Comparison of ENCODE assay signal across 1 cellular context in the genomic region with DNA sequence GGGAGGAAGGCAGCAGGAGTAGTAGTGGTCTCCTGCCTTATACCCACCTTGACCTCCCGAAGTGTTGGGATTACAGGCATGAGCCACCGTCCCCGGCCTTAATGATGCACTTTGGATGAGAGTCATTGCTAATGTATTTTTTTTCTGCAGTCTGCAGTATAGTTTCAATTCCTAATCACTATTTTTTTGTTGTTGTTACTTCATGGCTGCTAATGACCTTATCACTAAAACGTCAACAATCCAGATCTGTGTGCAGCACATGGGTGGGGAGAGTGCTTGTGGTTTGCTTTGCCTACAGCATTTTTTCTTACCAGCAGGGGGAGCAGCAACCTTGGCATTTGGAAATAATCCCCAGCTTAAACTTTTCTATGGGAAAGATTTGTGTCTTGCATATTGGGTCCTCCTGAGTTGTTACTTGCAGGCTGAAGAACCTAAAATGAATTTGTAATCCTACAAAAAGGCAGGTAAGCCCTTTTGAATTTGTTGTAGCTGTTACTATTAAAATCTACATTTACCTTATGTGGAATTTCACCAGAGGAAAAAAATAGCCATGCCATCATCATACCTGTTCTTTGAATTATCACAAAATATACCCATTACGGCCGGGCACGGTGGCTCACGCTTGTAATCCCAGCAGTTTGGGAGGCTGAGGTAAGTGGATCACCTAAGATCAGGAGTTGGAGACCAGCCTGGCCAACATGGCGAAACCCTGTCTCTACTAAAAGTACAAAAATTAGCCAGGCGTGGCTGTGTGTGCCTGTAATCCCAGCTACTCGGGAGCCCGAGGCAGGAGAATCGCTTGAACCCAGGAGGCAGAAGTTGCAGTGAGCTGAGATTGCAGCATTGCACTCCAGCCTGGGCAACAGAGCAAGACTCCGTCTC.
A peak's percentile ranks its signal among the peaks of the same experiment; 100 is the strongest.
TF ChIP-seq lines count a peak whose summit lies in the region.

No MANE protein-coding gene starts in this region.

TF ChIP-seq in GM12878, 131 proteins besides CTCF, POLR2A, EP300 and RAD21 (continues in another document):
- TF ChIP-seq, protein P1, sequence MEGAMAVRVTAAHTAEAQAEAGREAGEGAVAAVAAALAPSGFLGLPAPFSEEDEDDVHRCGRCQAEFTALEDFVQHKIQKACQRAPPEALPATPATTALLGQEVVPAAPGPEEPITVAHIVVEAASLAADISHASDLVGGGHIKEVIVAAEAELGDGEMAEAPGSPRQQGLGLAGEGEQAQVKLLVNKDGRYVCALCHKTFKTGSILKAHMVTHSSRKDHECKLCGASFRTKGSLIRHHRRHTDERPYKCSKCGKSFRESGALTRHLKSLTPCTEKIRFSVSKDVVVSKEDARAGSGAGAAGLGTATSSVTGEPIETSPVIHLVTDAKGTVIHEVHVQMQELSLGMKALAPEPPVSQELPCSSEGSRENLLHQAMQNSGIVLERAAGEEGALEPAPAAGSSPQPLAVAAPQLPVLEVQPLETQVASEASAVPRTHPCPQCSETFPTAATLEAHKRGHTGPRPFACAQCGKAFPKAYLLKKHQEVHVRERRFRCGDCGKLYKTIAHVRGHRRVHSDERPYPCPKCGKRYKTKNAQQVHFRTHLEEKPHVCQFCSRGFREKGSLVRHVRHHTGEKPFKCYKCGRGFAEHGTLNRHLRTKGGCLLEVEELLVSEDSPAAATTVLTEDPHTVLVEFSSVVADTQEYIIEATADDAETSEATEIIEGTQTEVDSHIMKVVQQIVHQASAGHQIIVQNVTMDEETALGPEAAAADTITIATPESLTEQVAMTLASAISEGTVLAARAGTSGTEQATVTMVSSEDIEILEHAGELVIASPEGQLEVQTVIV (IDR thresholded peaks at IDR 0.05; ENCODE audit: borderline replicate concordance, partially characterized antibody), result no peak
- TF ChIP-seq CREB1 (IDR thresholded peaks at IDR 0.05; ENCODE audit: low read depth), result no peak
- peak in 1 of 2 experiments; percentile 17; a peak in 1 of 4 replicates for TF ChIP-seq BHLHE40 (IDR thresholded peaks at IDR 0.05; ENCODE audit: borderline replicate concordance in 1 of 2, low read depth in 2 of 2, low read length in 1 of 2)
- 0 out of 2 replicates have a peak, but pooled peaks have one; percentile 49 for TF ChIP-seq TARDBP (IDR thresholded peaks at IDR 0.05; ENCODE audit: borderline replicate concordance)
- no peak for TF ChIP-seq MYB (IDR thresholded peaks at IDR 0.05; ENCODE audit: borderline replicate concordance, low read depth, low read length)
- TF ChIP-seq YY1 (IDR thresholded peaks at IDR 0.05; ENCODE audit: low read depth, low read length), result peak; percentile 55; the same call in 1 of the 2 replicates
- no peak for TF ChIP-seq RB1 (IDR thresholded peaks at IDR 0.05; ENCODE audit: borderline replicate concordance)
- no peak for TF ChIP-seq BMI1 (IDR thresholded peaks at IDR 0.05; ENCODE audit: borderline replicate concordance)
- TF ChIP-seq NBN (IDR thresholded peaks at IDR 0.05), result 0 out of 2 replicates have a peak, but pooled peaks have one; percentile 28
- peak; percentile 67; the same call in 2 of the 3 replicates for TF ChIP-seq POU2F2 (IDR thresholded peaks at IDR 0.05; ENCODE audit: borderline replicate concordance, low read depth, low read length)
- TF ChIP-seq ZNF24 (IDR thresholded peaks at IDR 0.05), result no peak
- no peak for TF ChIP-seq STAT3 (IDR thresholded peaks at IDR 0.05; ENCODE audit: low read depth, low read length)
- TF ChIP-seq IKZF2 (IDR thresholded peaks at IDR 0.05), result peak; percentile 37 to 50; a peak in 2 of 4 replicates
- TF ChIP-seq RFX5 (IDR thresholded peaks at IDR 0.05; ENCODE audit: low read depth, low read length), result no peak
- TF ChIP-seq SIN3A (IDR thresholded peaks at IDR 0.05; ENCODE audit: low read depth, low read length), result no peak
- TF ChIP-seq TBL1XR1 (IDR thresholded peaks at IDR 0.05; ENCODE audit: low read depth, low read length), result no peak
- TF ChIP-seq HDAC2 (IDR thresholded peaks at IDR 0.05), result no peak
- no peak for TF ChIP-seq GATAD2B (conservative IDR thresholded peaks at IDR 0.05; ENCODE audit: low read depth)
- peak; percentile 94 for TF ChIP-seq SMC3 (IDR thresholded peaks at IDR 0.05; ENCODE audit: borderline replicate concordance, low read length)
- peak; percentile 86 for TF ChIP-seq CBFB (IDR thresholded peaks at IDR 0.05; ENCODE audit: low read depth)
- no peak for TF ChIP-seq PAX8 (IDR thresholded peaks at IDR 0.05)
- TF ChIP-seq, protein P2, sequence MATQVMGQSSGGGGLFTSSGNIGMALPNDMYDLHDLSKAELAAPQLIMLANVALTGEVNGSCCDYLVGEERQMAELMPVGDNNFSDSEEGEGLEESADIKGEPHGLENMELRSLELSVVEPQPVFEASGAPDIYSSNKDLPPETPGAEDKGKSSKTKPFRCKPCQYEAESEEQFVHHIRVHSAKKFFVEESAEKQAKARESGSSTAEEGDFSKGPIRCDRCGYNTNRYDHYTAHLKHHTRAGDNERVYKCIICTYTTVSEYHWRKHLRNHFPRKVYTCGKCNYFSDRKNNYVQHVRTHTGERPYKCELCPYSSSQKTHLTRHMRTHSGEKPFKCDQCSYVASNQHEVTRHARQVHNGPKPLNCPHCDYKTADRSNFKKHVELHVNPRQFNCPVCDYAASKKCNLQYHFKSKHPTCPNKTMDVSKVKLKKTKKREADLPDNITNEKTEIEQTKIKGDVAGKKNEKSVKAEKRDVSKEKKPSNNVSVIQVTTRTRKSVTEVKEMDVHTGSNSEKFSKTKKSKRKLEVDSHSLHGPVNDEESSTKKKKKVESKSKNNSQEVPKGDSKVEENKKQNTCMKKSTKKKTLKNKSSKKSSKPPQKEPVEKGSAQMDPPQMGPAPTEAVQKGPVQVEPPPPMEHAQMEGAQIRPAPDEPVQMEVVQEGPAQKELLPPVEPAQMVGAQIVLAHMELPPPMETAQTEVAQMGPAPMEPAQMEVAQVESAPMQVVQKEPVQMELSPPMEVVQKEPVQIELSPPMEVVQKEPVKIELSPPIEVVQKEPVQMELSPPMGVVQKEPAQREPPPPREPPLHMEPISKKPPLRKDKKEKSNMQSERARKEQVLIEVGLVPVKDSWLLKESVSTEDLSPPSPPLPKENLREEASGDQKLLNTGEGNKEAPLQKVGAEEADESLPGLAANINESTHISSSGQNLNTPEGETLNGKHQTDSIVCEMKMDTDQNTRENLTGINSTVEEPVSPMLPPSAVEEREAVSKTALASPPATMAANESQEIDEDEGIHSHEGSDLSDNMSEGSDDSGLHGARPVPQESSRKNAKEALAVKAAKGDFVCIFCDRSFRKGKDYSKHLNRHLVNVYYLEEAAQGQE (IDR thresholded peaks at IDR 0.05; ENCODE audit: low read depth, low read length), result no peak
- TF ChIP-seq DPF2 (IDR thresholded peaks at IDR 0.05), result no peak
- TF ChIP-seq CBX5 (IDR thresholded peaks at IDR 0.05; ENCODE audit: low read depth), result no peak
- no peak for TF ChIP-seq POLR2AphosphoS2 (IDR thresholded peaks at IDR 0.05; ENCODE audit: low read depth, low read length)
- TF ChIP-seq RBBP5 (conservative IDR thresholded peaks at IDR 0.05), result no peak
- TF ChIP-seq, protein P3, sequence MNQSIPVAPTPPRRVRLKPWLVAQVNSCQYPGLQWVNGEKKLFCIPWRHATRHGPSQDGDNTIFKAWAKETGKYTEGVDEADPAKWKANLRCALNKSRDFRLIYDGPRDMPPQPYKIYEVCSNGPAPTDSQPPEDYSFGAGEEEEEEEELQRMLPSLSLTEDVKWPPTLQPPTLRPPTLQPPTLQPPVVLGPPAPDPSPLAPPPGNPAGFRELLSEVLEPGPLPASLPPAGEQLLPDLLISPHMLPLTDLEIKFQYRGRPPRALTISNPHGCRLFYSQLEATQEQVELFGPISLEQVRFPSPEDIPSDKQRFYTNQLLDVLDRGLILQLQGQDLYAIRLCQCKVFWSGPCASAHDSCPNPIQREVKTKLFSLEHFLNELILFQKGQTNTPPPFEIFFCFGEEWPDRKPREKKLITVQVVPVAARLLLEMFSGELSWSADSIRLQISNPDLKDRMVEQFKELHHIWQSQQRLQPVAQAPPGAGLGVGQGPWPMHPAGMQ (IDR thresholded peaks at IDR 0.05; ENCODE audit: borderline replicate concordance), result no peak
- TF ChIP-seq ZNF622 (IDR thresholded peaks at IDR 0.05), result no peak
- no peak for TF ChIP-seq KLF5 (IDR thresholded peaks at IDR 0.05; ENCODE audit: partially characterized antibody)
- TF ChIP-seq CREM (IDR thresholded peaks at IDR 0.05; ENCODE audit: low read depth), result peak; percentile 15; the same call in 1 of the 2 replicates
- no peak for TF ChIP-seq RCOR1 (conservative IDR thresholded peaks at IDR 0.05; ENCODE audit: low read depth, low read length)
- TF ChIP-seq, protein P4, sequence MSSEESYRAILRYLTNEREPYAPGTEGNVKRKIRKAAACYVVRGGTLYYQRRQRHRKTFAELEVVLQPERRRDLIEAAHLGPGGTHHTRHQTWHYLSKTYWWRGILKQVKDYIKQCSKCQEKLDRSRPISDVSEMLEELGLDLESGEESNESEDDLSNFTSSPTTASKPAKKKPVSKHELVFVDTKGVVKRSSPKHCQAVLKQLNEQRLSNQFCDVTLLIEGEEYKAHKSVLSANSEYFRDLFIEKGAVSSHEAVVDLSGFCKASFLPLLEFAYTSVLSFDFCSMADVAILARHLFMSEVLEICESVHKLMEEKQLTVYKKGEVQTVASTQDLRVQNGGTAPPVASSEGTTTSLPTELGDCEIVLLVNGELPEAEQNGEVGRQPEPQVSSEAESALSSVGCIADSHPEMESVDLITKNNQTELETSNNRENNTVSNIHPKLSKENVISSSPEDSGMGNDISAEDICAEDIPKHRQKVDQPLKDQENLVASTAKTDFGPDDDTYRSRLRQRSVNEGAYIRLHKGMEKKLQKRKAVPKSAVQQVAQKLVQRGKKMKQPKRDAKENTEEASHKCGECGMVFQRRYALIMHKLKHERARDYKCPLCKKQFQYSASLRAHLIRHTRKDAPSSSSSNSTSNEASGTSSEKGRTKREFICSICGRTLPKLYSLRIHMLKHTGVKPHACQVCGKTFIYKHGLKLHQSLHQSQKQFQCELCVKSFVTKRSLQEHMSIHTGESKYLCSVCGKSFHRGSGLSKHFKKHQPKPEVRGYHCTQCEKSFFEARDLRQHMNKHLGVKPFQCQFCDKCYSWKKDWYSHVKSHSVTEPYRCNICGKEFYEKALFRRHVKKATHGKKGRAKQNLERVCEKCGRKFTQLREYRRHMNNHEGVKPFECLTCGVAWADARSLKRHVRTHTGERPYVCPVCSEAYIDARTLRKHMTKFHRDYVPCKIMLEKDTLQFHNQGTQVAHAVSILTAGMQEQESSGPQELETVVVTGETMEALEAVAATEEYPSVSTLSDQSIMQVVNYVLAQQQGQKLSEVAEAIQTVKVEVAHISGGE (CRISPR knock-in tag; IDR thresholded peaks at IDR 0.05), result no peak
- TF ChIP-seq, protein P5, sequence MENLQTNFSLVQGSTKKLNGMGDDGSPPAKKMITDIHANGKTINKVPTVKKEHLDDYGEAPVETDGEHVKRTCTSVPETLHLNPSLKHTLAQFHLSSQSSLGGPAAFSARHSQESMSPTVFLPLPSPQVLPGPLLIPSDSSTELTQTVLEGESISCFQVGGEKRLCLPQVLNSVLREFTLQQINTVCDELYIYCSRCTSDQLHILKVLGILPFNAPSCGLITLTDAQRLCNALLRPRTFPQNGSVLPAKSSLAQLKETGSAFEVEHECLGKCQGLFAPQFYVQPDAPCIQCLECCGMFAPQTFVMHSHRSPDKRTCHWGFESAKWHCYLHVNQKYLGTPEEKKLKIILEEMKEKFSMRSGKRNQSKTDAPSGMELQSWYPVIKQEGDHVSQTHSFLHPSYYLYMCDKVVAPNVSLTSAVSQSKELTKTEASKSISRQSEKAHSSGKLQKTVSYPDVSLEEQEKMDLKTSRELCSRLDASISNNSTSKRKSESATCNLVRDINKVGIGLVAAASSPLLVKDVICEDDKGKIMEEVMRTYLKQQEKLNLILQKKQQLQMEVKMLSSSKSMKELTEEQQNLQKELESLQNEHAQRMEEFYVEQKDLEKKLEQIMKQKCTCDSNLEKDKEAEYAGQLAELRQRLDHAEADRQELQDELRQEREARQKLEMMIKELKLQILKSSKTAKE (IDR thresholded peaks at IDR 0.05; ENCODE audit: low read depth, poor library complexity, severe bottlenecking), result no peak
- no peak for TF ChIP-seq MYC (IDR thresholded peaks at IDR 0.05; ENCODE audit: insufficient read depth, insufficient read length, insufficient replicate concordance, low read length, severe bottlenecking)
- TF ChIP-seq, protein P6, sequence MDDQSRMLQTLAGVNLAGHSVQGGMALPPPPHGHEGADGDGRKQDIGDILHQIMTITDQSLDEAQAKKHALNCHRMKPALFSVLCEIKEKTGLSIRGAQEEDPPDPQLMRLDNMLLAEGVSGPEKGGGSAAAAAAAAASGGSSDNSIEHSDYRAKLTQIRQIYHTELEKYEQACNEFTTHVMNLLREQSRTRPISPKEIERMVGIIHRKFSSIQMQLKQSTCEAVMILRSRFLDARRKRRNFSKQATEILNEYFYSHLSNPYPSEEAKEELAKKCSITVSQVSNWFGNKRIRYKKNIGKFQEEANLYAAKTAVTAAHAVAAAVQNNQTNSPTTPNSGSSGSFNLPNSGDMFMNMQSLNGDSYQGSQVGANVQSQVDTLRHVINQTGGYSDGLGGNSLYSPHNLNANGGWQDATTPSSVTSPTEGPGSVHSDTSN (IDR thresholded peaks at IDR 0.05; ENCODE audit: insufficient replicate concordance, low read depth, low read length), result no peak
- TF ChIP-seq BCL11A (IDR thresholded peaks at IDR 0.05; ENCODE audit: low read depth, low read length), result no peak
- TF ChIP-seq, protein P7, sequence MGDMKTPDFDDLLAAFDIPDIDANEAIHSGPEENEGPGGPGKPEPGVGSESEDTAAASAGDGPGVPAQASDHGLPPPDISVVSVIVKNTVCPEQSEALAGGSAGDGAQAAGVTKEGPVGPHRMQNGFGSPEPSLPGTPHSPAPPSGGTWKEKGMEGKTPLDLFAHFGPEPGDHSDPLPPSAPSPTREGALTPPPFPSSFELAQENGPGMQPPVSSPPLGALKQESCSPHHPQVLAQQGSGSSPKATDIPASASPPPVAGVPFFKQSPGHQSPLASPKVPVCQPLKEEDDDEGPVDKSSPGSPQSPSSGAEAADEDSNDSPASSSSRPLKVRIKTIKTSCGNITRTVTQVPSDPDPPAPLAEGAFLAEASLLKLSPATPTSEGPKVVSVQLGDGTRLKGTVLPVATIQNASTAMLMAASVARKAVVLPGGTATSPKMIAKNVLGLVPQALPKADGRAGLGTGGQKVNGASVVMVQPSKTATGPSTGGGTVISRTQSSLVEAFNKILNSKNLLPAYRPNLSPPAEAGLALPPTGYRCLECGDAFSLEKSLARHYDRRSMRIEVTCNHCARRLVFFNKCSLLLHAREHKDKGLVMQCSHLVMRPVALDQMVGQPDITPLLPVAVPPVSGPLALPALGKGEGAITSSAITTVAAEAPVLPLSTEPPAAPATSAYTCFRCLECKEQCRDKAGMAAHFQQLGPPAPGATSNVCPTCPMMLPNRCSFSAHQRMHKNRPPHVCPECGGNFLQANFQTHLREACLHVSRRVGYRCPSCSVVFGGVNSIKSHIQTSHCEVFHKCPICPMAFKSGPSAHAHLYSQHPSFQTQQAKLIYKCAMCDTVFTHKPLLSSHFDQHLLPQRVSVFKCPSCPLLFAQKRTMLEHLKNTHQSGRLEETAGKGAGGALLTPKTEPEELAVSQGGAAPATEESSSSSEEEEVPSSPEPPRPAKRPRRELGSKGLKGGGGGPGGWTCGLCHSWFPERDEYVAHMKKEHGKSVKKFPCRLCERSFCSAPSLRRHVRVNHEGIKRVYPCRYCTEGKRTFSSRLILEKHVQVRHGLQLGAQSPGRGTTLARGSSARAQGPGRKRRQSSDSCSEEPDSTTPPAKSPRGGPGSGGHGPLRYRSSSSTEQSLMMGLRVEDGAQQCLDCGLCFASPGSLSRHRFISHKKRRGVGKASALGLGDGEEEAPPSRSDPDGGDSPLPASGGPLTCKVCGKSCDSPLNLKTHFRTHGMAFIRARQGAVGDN (IDR thresholded peaks at IDR 0.05), result no peak
- no peak for TF ChIP-seq NR2C2 (IDR thresholded peaks at IDR 0.05; ENCODE audit: borderline replicate concordance, control insufficient read depth, insufficient read length, low read depth)
- TF ChIP-seq STAT1 (conservative IDR thresholded peaks at IDR 0.05), result no peak
- no peak for TF ChIP-seq ZBED1 (IDR thresholded peaks at IDR 0.05; ENCODE audit: borderline replicate concordance)
- no peak for TF ChIP-seq JUNB (IDR thresholded peaks at IDR 0.05)
- peak; percentile 44; the same call in 1 of the 2 replicates for TF ChIP-seq IKZF1 (conservative IDR thresholded peaks at IDR 0.05)
